9 cellular contexts compared by ENCODE assay signal in genomic region chr18:77069482-77069881, GRCh38.
DNase-seq lines count a peak whose midpoint lies in the region; ATAC-seq and TF ChIP-seq lines count a peak whose summit lies in the region.
"Had no signal": no experiment of that assay in that cellular context is flagged by ENCODE, and none has a peak within 500 bp of the region (broad histone marks: within the 10 kb centered on the region; RNA-seq: fewer than 3 reads in every experiment).

No MANE protein-coding gene starts in this region.

- H3K9me2 ChIP-seq in GM23248 (ENCODE audit: insufficient read depth): no peaks in the 10 kb centered on the region

- H3K36me3 Mint-ChIP-seq in CD4-positive, CD25-positive, alpha-beta regulatory T cell: peaks cover 29% of the 10 kb centered on the region
- H3K36me3 Mint-ChIP-seq in osteocyte (ENCODE audit: unreplicated experiment): peaks cover 2% of the 10 kb centered on the region

- peaks cover 35 to 99% (median 79%) of the 10 kb centered on the region in 4 donors for H3K4me1 Mint-ChIP-seq in CD4-positive, CD25-positive, alpha-beta regulatory T cell
- peaks cover 93% of the 10 kb centered on the region for H3K4me1 Mint-ChIP-seq in osteocyte (ENCODE audit: unreplicated experiment)

- in situ Hi-C loops in GM23248 (cut with MboI): loop anchor here (25.0 kb wide), 1 partner anchor 143 kb away; no protein-coding TSS in a partner anchor

- 95 to 96% methylated on average over 14 of the region's 14 CpGs for whole genome bisulfite sequencing in GM23248 (ENCODE audit: low coverage in 1 of 2, low lambda C conversion rate in 2 of 2, missing lambda C conversion rate in 2 of 2), 2 experiments

- no peak overlapping the region for H3K4me3 ChIP-seq in CD4-positive, CD25-positive, alpha-beta regulatory T cell (ENCODE audit: low read depth, low read length)
- H3K4me3 ChIP-seq in GM23248 (no peak overlapping the region), breast epithelium (no peak overlapping the region)

- TF ChIP-seq CTCF in breast epithelium (IDR thresholded peaks at IDR 0.05): no peak
- TF ChIP-seq CTCF in osteocyte (IDR thresholded peaks at IDR 0.05): no peak

- peaks cover 97% of the 10 kb centered on the region for H3K4me1 ChIP-seq in CD4-positive, CD25-positive, alpha-beta regulatory T cell (ENCODE audit: control insufficient read depth, insufficient read depth, low read length, poor library complexity, severe bottlenecking)
- peaks cover 71% of the 10 kb centered on the region for H3K4me1 ChIP-seq in GM23248 (ENCODE audit: insufficient read depth)
- H3K4me1 ChIP-seq in breast epithelium: peaks cover 0 to 4% of the 10 kb centered on the region in 2 donors

- peak overlapping the region; percentile 66; the same call in 1 of the 2 replicates for H3K9ac ChIP-seq in GM23248

- H3K27ac ChIP-seq in CD4-positive, CD25-positive, alpha-beta regulatory T cell (ENCODE audit: insufficient read depth, low read length, poor library complexity, severe bottlenecking): peak overlapping the region; percentile 75
- H3K27ac ChIP-seq in GM23248 (peak overlapping the region; percentile 88), breast epithelium (peak overlapping the region; percentile 87 to 92)

- H3K4me3 Mint-ChIP-seq in CD4-positive, CD25-positive, alpha-beta regulatory T cell: peak overlapping the region in 3 of 4 donors; percentile 20 to 64 (median 50)
- no peak overlapping the region for H3K4me3 Mint-ChIP-seq in osteocyte (ENCODE audit: unreplicated experiment)

- no peak overlapping the region for H2AFZ ChIP-seq in GM23248

- no peaks in the 10 kb centered on the region for H3K9me3 ChIP-seq in CD4-positive, CD25-positive, alpha-beta regulatory T cell (ENCODE audit: control insufficient read depth in 2 of 2, low read length in 2 of 2)
- no peaks in the 10 kb centered on the region for H3K9me3 ChIP-seq in GM23248 (ENCODE audit: low read depth)
- H3K9me3 ChIP-seq in breast epithelium: no peaks in the 10 kb centered on the region

- no peaks in the 10 kb centered on the region for H3K27me3 Mint-ChIP-seq in CD4-positive, CD25-positive, alpha-beta regulatory T cell
- no peaks in the 10 kb centered on the region for H3K27me3 Mint-ChIP-seq in osteocyte (ENCODE audit: unreplicated experiment)

- DNase-seq in CD4-positive, CD25-positive, alpha-beta regulatory T cell: no peak
- DNase-seq in GM23248 (no peak), breast epithelium (ENCODE audit: low spot score in 2 of 2) (no peak), osteocyte (ENCODE audit: extremely low spot score, unreplicated experiment) (no peak), NCI-H2227 (lab: John Stamatoyannopoulos, UW; ENCODE audit: unreplicated experiment) (no peak), DMS153 treated with DMSO at 0.1 percent for 48 hours (lab: John Stamatoyannopoulos, UW; ENCODE audit: unreplicated experiment) (no peak)
- DNase-seq: NCI-H1694 had no signal

- H3K36me3 ChIP-seq in CD4-positive, CD25-positive, alpha-beta regulatory T cell (ENCODE audit: control insufficient read depth, insufficient read depth, low read length): peaks cover 26% of the 10 kb centered on the region
- H3K36me3 ChIP-seq in GM23248 (ENCODE audit: low read depth): no peaks in the 10 kb centered on the region
- H3K36me3 ChIP-seq in breast epithelium: no peaks in the 10 kb centered on the region

- no peaks in the 10 kb centered on the region for H3K9me3 Mint-ChIP-seq in CD4-positive, CD25-positive, alpha-beta regulatory T cell
- no peaks in the 10 kb centered on the region for H3K9me3 Mint-ChIP-seq in osteocyte (ENCODE audit: unreplicated experiment)

- intact Hi-C loops in breast epithelium (cut with DNase I; ENCODE audit: low total_unique reads): no loop called here

- H3F3A ChIP-seq in GM23248 (ENCODE audit: insufficient read depth): peaks cover 63% of the 10 kb centered on the region

- peak overlapping the region; percentile 75 for H3K4me2 ChIP-seq in GM23248 (ENCODE audit: unreplicated experiment)

- H3K27ac Mint-ChIP-seq in CD4-positive, CD25-positive, alpha-beta regulatory T cell: peak overlapping the region; percentile 94 to 99 (median 98)
- peak overlapping the region; percentile 94 for H3K27ac Mint-ChIP-seq in osteocyte (ENCODE audit: unreplicated experiment)

- H3K27me3 ChIP-seq in CD4-positive, CD25-positive, alpha-beta regulatory T cell (ENCODE audit: control insufficient read depth, insufficient read depth, low read length): no peaks in the 10 kb centered on the region
- H3K27me3 ChIP-seq in GM23248 (replicated peaks; ENCODE audit: insufficient read depth) (no peaks in the 10 kb centered on the region), breast epithelium (no peaks in the 10 kb centered on the region)

- no peaks in the 10 kb centered on the region for H4K20me1 ChIP-seq in GM23248 (ENCODE audit: insufficient read depth)

- no peaks in the 10 kb centered on the region for H3K79me2 ChIP-seq in GM23248 (ENCODE audit: insufficient read depth)

- ATAC-seq in CD4-positive, CD25-positive, alpha-beta regulatory T cell (ENCODE audit: low read depth in 2 of 2): no peak
- ATAC-seq in GM18858 (IDR thresholded peaks at IDR 0.05; ENCODE audit: unreplicated experiment) (no peak), HG02938 (IDR thresholded peaks at IDR 0.05; ENCODE audit: unreplicated experiment) (no peak)

- no peak for TF ChIP-seq POLR2A in breast epithelium (IDR thresholded peaks at IDR 0.05)
